7 cellular contexts compared by ENCODE assay signal in genomic region chr16:85652431-85653221, GRCh38. TPM values are rescaled to one million over a fixed set of nuclear protein-coding genes. Genes with fewer than 3 reads are reported as not detected.
A peak's percentile ranks its signal among the peaks of the same experiment; 100 is the strongest.
DNase-seq lines count a peak whose midpoint lies in the region; ATAC-seq, FAIRE-seq and TF ChIP-seq lines count a peak whose summit lies in the region.

No MANE protein-coding gene starts in this region.

- H3K36me3 ChIP-seq in GM12878 (ENCODE audit: control insufficient read depth in 2 of 2, insufficient read depth in 2 of 2, low read length in 1 of 2), result peaks cover 3 to 48% of the 10 kb centered on the region in 2 experiments; a peak in 3 of 4 replicates
- peaks cover 100% of the 10 kb centered on the region for H3K36me3 ChIP-seq in thymus (ENCODE audit: control insufficient read depth, insufficient read depth)

- intact Hi-C loops in GM12878 (cut with micrococcal nuclease; ENCODE audit: unreplicated experiment), result no loop called here

- no peak overlapping the region for H3K4me2 ChIP-seq in GM12878 (ENCODE audit: control insufficient read depth, insufficient read depth)

- no peak overlapping the region for H3K4me3 ChIP-seq in GM12878
- H3K4me3 ChIP-seq in thymus (ENCODE audit: low read length), result no peak overlapping the region

- H3K27me3 ChIP-seq in GM12878 (replicated peaks in 1 of 2; ENCODE audit: control insufficient read depth in 2 of 2, insufficient read depth in 2 of 2, low read length in 1 of 2), result no peaks in the 10 kb centered on the region
- H3K27me3 ChIP-seq in thymus (ENCODE audit: control insufficient read depth, insufficient read depth), result no peaks in the 10 kb centered on the region

- RAD21 ChIA-PET in GM12878 (lab: Charles Lee; ENCODE audit: unreplicated experiment), result no interaction called here

- ATAC-seq in GM12878 (peak; percentile 44), GM18867 (IDR thresholded peaks at IDR 0.05; ENCODE audit: unreplicated experiment) (no peak), HG02571 (IDR thresholded peaks at IDR 0.05; ENCODE audit: unreplicated experiment) (no peak)

- no peaks in the 10 kb centered on the region; the same call in 1 of the 2 replicates for H4K20me1 ChIP-seq in GM12878 (ENCODE audit: control insufficient read depth, insufficient read depth)

- H3K9me3 ChIP-seq in GM12878 (replicated peaks; ENCODE audit: control insufficient read depth, insufficient read depth, low read length), result no peaks in the 10 kb centered on the region
- H3K9me3 ChIP-seq in thymus (ENCODE audit: control insufficient read depth), result peaks cover 1% of the 10 kb centered on the region

- H3K4me1 ChIP-seq in GM12878 (ENCODE audit: control insufficient read depth, insufficient read depth, low read length), result no peaks in the 10 kb centered on the region
- H3K4me1 ChIP-seq in thymus (ENCODE audit: control insufficient read depth, insufficient read depth, low read length), result peaks cover 6% of the 10 kb centered on the region

- POLR2A ChIA-PET in GM12878 (lab: Charles Lee), result no interaction called here

- peak; percentile 25 for TF ChIP-seq POLR2A in GM12878 (IDR thresholded peaks at IDR 0.05; ENCODE audit: low read depth, low read length)

- BruUV-seq in GM12878 (replicated peaks; lab: Mats Ljungman, UMichigan), result no TSS peak

- H3K79me2 ChIP-seq in GM12878 (ENCODE audit: control insufficient read depth, insufficient read depth, low read length), result no peaks in the 10 kb centered on the region

- TF ChIP-seq RAD21 in GM12878 (IDR thresholded peaks at IDR 0.05; ENCODE audit: insufficient read depth, low read depth, low read length), result no peak

- no peak overlapping the region for H3K9ac ChIP-seq in GM12878 (ENCODE audit: control insufficient read depth, insufficient read depth, low read length)

- CTCF ChIA-PET in GM12878 (lab: Yijun Ruan, JAX), result no interaction called here

- peak; percentile 65 for DNase-seq in G401 (ENCODE audit: low spot score)
- DNase-seq in NCI-H1694 treated with DMSO at 0.1 percent for 48 hours (lab: John Stamatoyannopoulos, UW), result peak; percentile 82
- no peak for DNase-seq in GM12878 (ENCODE audit: low read depth, low spot score)
- DNase-seq in kidney tubule cell (ENCODE audit: low spot score), result peak; percentile 61

- no peak for TF ChIP-seq EP300 in GM12878 (IDR thresholded peaks at IDR 0.05; ENCODE audit: borderline replicate concordance in 1 of 2, control insufficient read depth in 1 of 2, low read depth in 2 of 2, low read length in 2 of 2)

- FAIRE-seq in GM12878 (lab: Jason Lieb, UNC), result no peak

- in situ Hi-C loops in G401 (cut with HindIII; ENCODE audit: low sequenced_read_pairs) (no loop called here), GM12878 (cut with MboI) (no loop called here)

- 92% methylated on average over 23 of the region's 35 CpGs for WGBS in GM12878 (ENCODE audit: insufficient coverage, insufficient replicate concordance, low lambda C conversion rate, missing lambda C conversion rate)
- 90% methylated on average over 35 of the region's 35 CpGs for WGBS in thymus

- H3K27ac ChIP-seq in GM12878 (ENCODE audit: control insufficient read depth, insufficient read depth) (no peak overlapping the region), thymus (ENCODE audit: low read depth) (peak overlapping the region; percentile 25)

- SMC1A ChIA-PET in GM12878 (lab: Charles Lee; ENCODE audit: uncharacterized antibody, unreplicated experiment), result no interaction called here

- no peak overlapping the region for H2AFZ ChIP-seq in GM12878 (ENCODE audit: control insufficient read depth, low read depth, low read length)

- TF ChIP-seq CTCF in GM12878 (IDR thresholded peaks at IDR 0.05 in 2 of 3, conservative IDR thresholded peaks at IDR 0.05 in 1 of 3; ENCODE audit: control insufficient read depth in 2 of 3, extremely low read depth in 1 of 3, insufficient read depth in 1 of 3, low read depth in 3 of 3, low read length in 3 of 3), result no peak

TF ChIP-seq in GM12878, 131 proteins besides CTCF, POLR2A, EP300 and RAD21:
- TF ChIP-seq GATAD2B (conservative IDR thresholded peaks at IDR 0.05; ENCODE audit: low read depth), result 0 out of 2 replicates have a peak, but pooled peaks have one; percentile 19
- TF ChIP-seq NFIC (IDR thresholded peaks at IDR 0.05; ENCODE audit: low read depth, low read length), result no peak
- no peak for TF ChIP-seq ZNF622 (IDR thresholded peaks at IDR 0.05)
- TF ChIP-seq PRDM15 (CRISPR knock-in tag; IDR thresholded peaks at IDR 0.05), result no peak
- TF ChIP-seq YBX1 (IDR thresholded peaks at IDR 0.05), result no peak
- no peak for TF ChIP-seq CHD2 (IDR thresholded peaks at IDR 0.05; ENCODE audit: borderline replicate concordance, low read depth, low read length)

RNA-seq across cellular contexts. Expression of gene GINS2, which starts 36.1 kb away (rescaled TPM):
- 47.8 and 48.9 TPM in 2 replicates for total RNA-seq in G401 (2014; rRNA removed; shearing (Covaris generic))
- total RNA-seq in GM12878 (2013; cell fraction: nucleolus; rRNA removed), result 18.0 and 20.1 TPM in 2 replicates
- total RNA-seq in GM12878 (2014; rRNA removed) (42.7 and 46.4 TPM in 2 replicates), GM12878 (2014; rRNA removed; fragmentation: Illumina TruSeq; extraction: Trizol) (43.5 and 45.4 TPM in 2 replicates), GM12878 (2021) (61.2 and 67.9 TPM in 2 replicates)
- 15.7 TPM for polyA plus RNA-seq in GM12878 (2011; ENCODE audit: low read depth)
- polyA plus RNA-seq in GM12878 (2011; rRNA removed) (52.8 and 68.5 TPM in 2 replicates), GM12878 (2014; fragmentation: Illumina TruSeq; extraction: Trizol) (48.8 and 55.5 TPM in 2 replicates), GM12878 (2014; fragmentation: Nextera tagmentation; extraction: Ambion mirVana) (10 to 100 TPM; 69.4 to 90.8 TPM), GM12878 (2014; rRNA removed) (41.4 and 45.2 TPM in 2 replicates), GM12878 (2016; fragmentation: Nextera tagmentation; extraction: Ambion mirVana) (10 to 100 TPM; 74.0 to 74.9 TPM), thymus (1.4 TPM)
- 47.5 and 48.9 TPM in 2 replicates for polyA plus RNA-seq in GM12878 (2011; cell fraction: cytosol; rRNA removed)
- 25.6 and 26.6 TPM in 2 replicates for polyA plus RNA-seq in GM12878 (2011; cell fraction: nucleus; rRNA removed)
- polyA plus RNA-seq in GM12878 (2012), result 17.7 and 21.8 TPM in 2 replicates
- 22.9 and 26.8 TPM in 2 replicates for polyA minus RNA-seq in GM12878 (2011; rRNA and poly(A)+ RNA removed)
- polyA minus RNA-seq in GM12878 (2011; cell fraction: cytosol; rRNA and poly(A)+ RNA removed), result 10.2 and 13.0 TPM in 2 replicates
- polyA minus RNA-seq in GM12878 (2011; cell fraction: nucleus; rRNA and poly(A)+ RNA removed), result 9.3 and 10.8 TPM in 2 replicates

RNA-seq across cellular contexts. Expression of gene GSE1, which starts 39.5 kb away (rescaled TPM):
- total RNA-seq in G401 (2014; rRNA removed; shearing (Covaris generic)), result 22.8 and 35.6 TPM in 2 replicates
- 259 and 283 TPM in 2 replicates for total RNA-seq in GM12878 (2013; cell fraction: nucleolus; rRNA removed)
- 19.1 and 19.2 TPM in 2 replicates for total RNA-seq in GM12878 (2014; rRNA removed)
- total RNA-seq in GM12878 (2014; rRNA removed; fragmentation: Illumina TruSeq; extraction: Trizol), result 11.9 and 12.3 TPM in 2 replicates
- 49.8 and 58.7 TPM in 2 replicates for total RNA-seq in GM12878 (2021)
- polyA plus RNA-seq in GM12878 (2011; ENCODE audit: low read depth), result 11.7 TPM
- 16.1 and 19.8 TPM in 2 replicates for polyA plus RNA-seq in GM12878 (2011; rRNA removed)
- polyA plus RNA-seq in GM12878 (2011; cell fraction: cytosol; rRNA removed), result 15.1 and 20.5 TPM in 2 replicates
- 112 and 143 TPM in 2 replicates for polyA plus RNA-seq in GM12878 (2011; cell fraction: nucleus; rRNA removed)
- 23.5 and 23.9 TPM in 2 replicates for polyA plus RNA-seq in GM12878 (2012)
- 27.1 and 31.1 TPM in 2 replicates for polyA plus RNA-seq in GM12878 (2014; fragmentation: Illumina TruSeq; extraction: Trizol)
- 1 to 10 TPM; 4.6 to 5.1 TPM for polyA plus RNA-seq in GM12878 (2014; fragmentation: Nextera tagmentation; extraction: Ambion mirVana)
- 26.8 and 28.1 TPM in 2 replicates for polyA plus RNA-seq in GM12878 (2014; rRNA removed)
- polyA plus RNA-seq in GM12878 (2016; fragmentation: Nextera tagmentation; extraction: Ambion mirVana), result 10 to 100 TPM; 14.6 to 17.3 TPM
- 22.6 and 35.7 TPM in 2 replicates for polyA minus RNA-seq in GM12878 (2011; rRNA and poly(A)+ RNA removed)
- polyA minus RNA-seq in GM12878 (2011; cell fraction: cytosol; rRNA and poly(A)+ RNA removed), result 19.0 and 21.0 TPM in 2 replicates
- 33.7 and 54.0 TPM in 2 replicates for polyA minus RNA-seq in GM12878 (2011; cell fraction: nucleus; rRNA and poly(A)+ RNA removed)
- polyA plus RNA-seq in thymus, result 29.9 TPM
